ENCODE assay signal across 23 cellular contexts in the genomic region with DNA sequence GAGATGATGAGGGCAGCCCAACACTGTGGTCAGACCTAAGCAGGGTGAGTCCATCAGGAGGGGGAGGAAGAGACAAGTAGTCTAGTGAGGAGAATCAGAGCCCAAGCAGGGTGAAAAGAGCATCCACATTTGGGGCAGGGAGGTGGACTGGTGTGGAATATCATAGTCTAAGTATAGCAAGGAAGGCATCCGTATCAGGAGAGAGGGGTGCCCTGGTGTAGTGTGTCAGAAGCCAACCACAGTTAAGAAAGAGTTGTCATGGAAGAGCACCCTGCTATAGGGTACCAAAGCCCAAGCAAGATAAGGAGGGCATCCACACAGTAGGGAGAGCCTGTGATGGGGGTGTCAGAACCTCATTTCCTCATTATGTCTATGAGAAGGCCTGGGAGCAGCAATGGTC.
"Had no signal": no experiment of that assay in that cellular context is flagged by ENCODE, and none has a peak within 500 bp of the region (broad histone marks: within the 10 kb centered on the region; RNA-seq: fewer than 3 reads in every experiment).

No MANE protein-coding gene starts in this region.

- H3K27me3 ChIP-seq: neutrophil, pancreas, right lobe of liver, sigmoid colon, stomach, thyroid gland, tibial nerve, upper lobe of right lung, uterus had no signal

- FAIRE-seq: pancreas, small intestine had no signal

- H3K4me1 ChIP-seq: pancreas, prostate gland, right lobe of liver, sigmoid colon, stomach, thyroid gland, tibial nerve, upper lobe of right lung, uterus had no signal

- H3K9me3 ChIP-seq: neutrophil, pancreas, prostate gland, right lobe of liver, sigmoid colon, stomach, thoracic aorta, thyroid gland, tibial nerve, upper lobe of right lung, uterus had no signal

- ATAC-seq: naive thymus-derived CD4-positive, alpha-beta T cell; natural killer cell; pancreas; right cardiac atrium; right lobe of liver; stimulated activated effector memory CD8-positive, alpha-beta T cell treated with anti-CD3 and anti-CD28 coated beads, Interleukin-12 subunit alpha, Interleukin-12 subunit beta, amount 100 ng/mL, for 72 hours; stimulated activated naive B cell treated with anti-CD40 and anti-IgM and Interleukin-4, amounts not matched to agents 10 μg/mL and 1 μg/mL and 100 μg/mL, for 72 hours; upper lobe of right lung had no signal

- H3K27ac ChIP-seq: pancreas, prostate gland, right lobe of liver, sigmoid colon, stomach, thoracic aorta, thyroid gland, tibial nerve, upper lobe of right lung, uterus had no signal

- DNase-seq: naive thymus-derived CD4-positive, alpha-beta T cell; natural killer cell; nucleus accumbens; pancreas; right cardiac atrium; right lobe of liver; sigmoid colon; small intestine; stimulated activated CD4-positive, alpha-beta T cell treated with anti-CD3 and anti-CD28 coated beads, Interleukin-15, amount 100 ng/mL, for 24 hours; stimulated activated CD4-positive, alpha-beta T cell treated with anti-CD3 and anti-CD28 coated beads, Interleukin-2, amount 100 ng/mL, for 24 hours; stimulated activated CD4-positive, alpha-beta T cell treated with anti-CD3 and anti-CD28 coated beads, Interleukin-2, amount 100 ng/mL, for 48 hours; stimulated activated CD4-positive, alpha-beta T cell treated with anti-CD3 and anti-CD28 coated beads, Interleukin-4, amount 100 ng/mL, for 24 hours; stimulated activated naive B cell treated with anti-CD40 and anti-IgM and Interleukin-4, amounts not matched to agents 10 μg/mL and 1 μg/mL and 100 μg/mL, for 72 hours; stimulated activated naive CD4-positive, alpha-beta T cell treated with Interleukin-2 at 50 U/mL for 16 hours; stomach; thyroid gland; upper lobe of right lung; uterus had no signal

- H3K36me3 ChIP-seq: neutrophil, pancreas, prostate gland, right lobe of liver, sigmoid colon, stomach, thoracic aorta, thyroid gland, tibial nerve, upper lobe of right lung, uterus had no signal

- H3K4me3 ChIP-seq: pancreas, prostate gland, right lobe of liver, sigmoid colon, stomach, thoracic aorta, thyroid gland, tibial nerve, upper lobe of right lung, uterus had no signal
